8 cellular contexts compared by ENCODE assay signal in genomic region chr12:56488041-56488955, GRCh38. TPM values are rescaled to one million over a fixed set of nuclear protein-coding genes. Genes with fewer than 3 reads are reported as not detected.
DNase-seq lines count a peak whose midpoint lies in the region; ATAC-seq, FAIRE-seq and TF ChIP-seq lines count a peak whose summit lies in the region.

GLS2 (minus strand) TSS chr12:56488161; CDS start chr12:56488118, 43 bp downstream.

- H3K36me3 ChIP-seq in endothelial cell of umbilical vein (ENCODE audit: control insufficient read depth in 2 of 2, extremely low read depth in 1 of 2, insufficient read depth in 2 of 2, low read length in 2 of 2), result no peaks in the 10 kb centered on the region

- H3K9me1 ChIP-seq in endothelial cell of umbilical vein (replicated peaks; ENCODE audit: control insufficient read depth, extremely low read depth, insufficient read depth, low read length), result no peaks in the 10 kb centered on the region

- no peak for TF ChIP-seq POLR2A in endothelial cell of umbilical vein (IDR thresholded peaks at IDR 0.05; ENCODE audit: low read depth, low read length)

- POLR2A ChIA-PET in endothelial cell of umbilical vein (lab: Charles Lee), result no interaction called here

- no peak for TF ChIP-seq CTCF in endothelial cell of umbilical vein (IDR thresholded peaks at IDR 0.05; ENCODE audit: extremely low read depth in 1 of 2, insufficient read depth in 1 of 2, low read depth in 1 of 2, low read length in 2 of 2)

- peaks cover 24 to 48% of the 10 kb centered on the region in 2 experiments for H3K27me3 ChIP-seq in endothelial cell of umbilical vein (ENCODE audit: control insufficient read depth in 2 of 2, insufficient read depth in 2 of 2, low read length in 2 of 2)

- ATAC-seq in HG03103 (IDR thresholded peaks at IDR 0.05; ENCODE audit: low read depth, unreplicated experiment), result peak; percentile 81

- no TSS peak for BruUV-seq in endothelial cell of umbilical vein (replicated peaks; lab: Mats Ljungman, UMichigan)

- H3K4me2 ChIP-seq in endothelial cell of umbilical vein (ENCODE audit: insufficient read depth, low read length), result peak within 1 kb of the TSS; percentile 27

- H3K9me3 ChIP-seq in endothelial cell of umbilical vein (replicated peaks; ENCODE audit: control insufficient read depth, insufficient read depth, low read length), result no peaks in the 10 kb centered on the region

- H2AFZ ChIP-seq in endothelial cell of umbilical vein (ENCODE audit: low read depth, low read length), result peak within 1 kb of the TSS; percentile 18

- dilution Hi-C loops in endothelial cell of umbilical vein (cut with MboI; ENCODE audit: extremely low pct_ligation_motif_present, low sequenced_read_pairs), result no loop called here

- H3K4me1 ChIP-seq in endothelial cell of umbilical vein (ENCODE audit: control insufficient read depth, extremely low read depth, insufficient read depth, low read length), result peaks cover 4% of the 10 kb centered on the region

- no peaks in the 10 kb centered on the region for H4K20me1 ChIP-seq in endothelial cell of umbilical vein (replicated peaks; ENCODE audit: control insufficient read depth, extremely low read depth, insufficient read depth, low read length)

- CTCF ChIA-PET in endothelial cell of umbilical vein (lab: Charles Lee), result interaction anchor here (0.8 to 1.6 kb wide), 3 partner anchors 8 to 149 kb away, joined by 3 to 4 read pairs (median 4); no protein-coding TSS in a partner anchor

- H3K27ac ChIP-seq in endothelial cell of umbilical vein (ENCODE audit: insufficient read depth, low read depth, low read length), result no peak within 1 kb of the TSS

- H3K9ac ChIP-seq in endothelial cell of umbilical vein (replicated peaks; ENCODE audit: extremely low read depth, insufficient read depth, low read length), result no peak within 1 kb of the TSS

- peak; percentile 64 for DNase-seq in NCI-H82 (lab: John Stamatoyannopoulos, UW)
- DNase-seq in NCI-H82 treated with DMSO at 0.1 percent for 48 hours (lab: John Stamatoyannopoulos, UW; ENCODE audit: unreplicated experiment), result no peak
- peak; percentile 66 for DNase-seq in NCI-H2227 treated with DMSO at 0.1 percent for 48 hours (lab: John Stamatoyannopoulos, UW)
- DNase-seq in activated CD8-positive, alpha-beta memory T cell treated with anti-CD3 and anti-CD28 coated beads, Interleukin-2, amount 50 U/mL, for 48 hours, result peak; percentile 81
- peak; percentile 75 for DNase-seq in endothelial cell of umbilical vein (ENCODE audit: low read depth, low spot score)
- DNase-seq in mesenteric fat pad (ENCODE audit: low spot score), result peak; percentile 91
- peak; percentile 47 for DNase-seq in stimulated activated CD8-positive, alpha-beta memory T cell treated with anti-CD3 and anti-CD28 coated beads, Interleukin-12 subunit alpha, Interleukin-12 subunit beta, amount 100 ng/mL, for 4 hours (ENCODE audit: low read depth)

- no peaks in the 10 kb centered on the region for H3K79me2 ChIP-seq in endothelial cell of umbilical vein (ENCODE audit: control insufficient read depth, insufficient read depth, low read length)

- intact Hi-C loops in endothelial cell of umbilical vein (cut with micrococcal nuclease), result no loop called here

- H3K4me3 ChIP-seq in endothelial cell of umbilical vein (replicated peaks in 1 of 3; ENCODE audit: insufficient read depth in 1 of 3, low read depth in 1 of 3, low read length in 3 of 3), result peak within 1 kb of the TSS in 2 of 3 experiments; percentile 1 to 27

- peak; percentile 47 for FAIRE-seq in endothelial cell of umbilical vein (lab: Jason Lieb, UNC)

TF ChIP-seq in endothelial cell of umbilical vein, 7 proteins besides CTCF, POLR2A, EP300 and RAD21:
- TF ChIP-seq FOS (IDR thresholded peaks at IDR 0.05; ENCODE audit: borderline replicate concordance, insufficient read depth, low read length) (no peak), EZH2 (IDR thresholded peaks at IDR 0.05; ENCODE audit: borderline replicate concordance, low read depth, low read length, severe bottlenecking) (peak; percentile 40), POLR2AphosphoS5 (IDR thresholded peaks at IDR 0.05; ENCODE audit: insufficient read depth, low read depth, low read length) (no peak)
- TF ChIP-seq, protein P1, sequence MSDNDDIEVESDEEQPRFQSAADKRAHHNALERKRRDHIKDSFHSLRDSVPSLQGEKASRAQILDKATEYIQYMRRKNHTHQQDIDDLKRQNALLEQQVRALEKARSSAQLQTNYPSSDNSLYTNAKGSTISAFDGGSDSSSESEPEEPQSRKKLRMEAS (IDR thresholded peaks at IDR 0.05; ENCODE audit: insufficient read depth, insufficient read length), result peak; percentile 70

RNA-seq across cellular contexts. Expression of gene GLS2, which starts in this region (rescaled TPM):
- total RNA-seq in endothelial cell of umbilical vein (0.33 TPM in 1 of 2 replicates, not detected in the other), mesenteric fat pad (not detected)
- 0.04 and 0.18 TPM in 2 replicates for polyA plus RNA-seq in endothelial cell of umbilical vein
- polyA plus RNA-seq in endothelial cell of umbilical vein (2011; cell fraction: cytosol; rRNA removed), result 0.05 and 0.07 TPM in 2 replicates
- 0.12 and 0.13 TPM in 2 replicates for polyA plus RNA-seq in endothelial cell of umbilical vein (2011; cell fraction: nucleus; rRNA removed)
- not detected in 2 replicates for polyA plus RNA-seq in endothelial cell of umbilical vein (2012)
- polyA minus RNA-seq in endothelial cell of umbilical vein, result 0.25 TPM in 1 of 2 replicates, not detected in the other
- not detected for polyA minus RNA-seq in endothelial cell of umbilical vein (2011; cell fraction: cytosol; rRNA and poly(A)+ RNA removed)
- not detected in 2 replicates for polyA minus RNA-seq in endothelial cell of umbilical vein (2011; cell fraction: nucleus; rRNA and poly(A)+ RNA removed)

Comparison
In these comparisons a context has a peak if more than half of its experiments do, and no peak if none do; other contexts are left out.
1. Peak in DNase-seq, H3K4me3 ChIP-seq and H3K4me2 ChIP-seq in endothelial cell of umbilical vein; RNA of the gene not detected or under 1 TPM.
2. Peak in DNase-seq in mesenteric fat pad; RNA of the gene not detected or under 1 TPM.